In genomic region chr1:7339953-7340352, GRCh38 we compare ENCODE assay signal across 1 cellular context.
TF ChIP-seq lines count a peak whose summit lies in the region.

No MANE protein-coding gene starts in this region.

TF ChIP-seq in IMR-90, 13 proteins besides CTCF, POLR2A, EP300 and RAD21 (continued from another document):
- TF ChIP-seq ELK1 (IDR thresholded peaks at IDR 0.05; ENCODE audit: borderline replicate concordance, low read depth, low read length), result no peak
- no peak for TF ChIP-seq NFE2L2 (IDR thresholded peaks at IDR 0.05; ENCODE audit: low read depth, low read length)
- TF ChIP-seq, protein P1, sequence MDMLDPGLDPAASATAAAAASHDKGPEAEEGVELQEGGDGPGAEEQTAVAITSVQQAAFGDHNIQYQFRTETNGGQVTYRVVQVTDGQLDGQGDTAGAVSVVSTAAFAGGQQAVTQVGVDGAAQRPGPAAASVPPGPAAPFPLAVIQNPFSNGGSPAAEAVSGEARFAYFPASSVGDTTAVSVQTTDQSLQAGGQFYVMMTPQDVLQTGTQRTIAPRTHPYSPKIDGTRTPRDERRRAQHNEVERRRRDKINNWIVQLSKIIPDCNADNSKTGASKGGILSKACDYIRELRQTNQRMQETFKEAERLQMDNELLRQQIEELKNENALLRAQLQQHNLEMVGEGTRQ (IDR thresholded peaks at IDR 0.05; ENCODE audit: low read depth, low read length), result no peak
TF ChIP-seq in IMR-90: peak in this region for 0.
